Comparison of ENCODE assay signal across 1 cellular context in genomic region chr7:1358376-1359050, GRCh38.
TF ChIP-seq lines count a peak whose summit lies in the region.

No MANE protein-coding gene starts in this region.

TF ChIP-seq in HepG2, 621 proteins besides CTCF, POLR2A, EP300 and RAD21 (continued from another document):
- no peak for TF ChIP-seq BCL3 (CRISPR knock-in tag; IDR thresholded peaks at IDR 0.05)
- no peak for TF ChIP-seq SMYD3 (CRISPR knock-in tag; IDR thresholded peaks at IDR 0.05)
- TF ChIP-seq TBP (CRISPR knock-in tag; IDR thresholded peaks at IDR 0.05), result no peak
- TF ChIP-seq ZNF776 (CRISPR knock-in tag; IDR thresholded peaks at IDR 0.05), result no peak
- TF ChIP-seq SKI (IDR thresholded peaks at IDR 0.05; ENCODE audit: partially characterized antibody), result no peak
